21 cellular contexts compared by ENCODE assay signal in the genomic region with DNA sequence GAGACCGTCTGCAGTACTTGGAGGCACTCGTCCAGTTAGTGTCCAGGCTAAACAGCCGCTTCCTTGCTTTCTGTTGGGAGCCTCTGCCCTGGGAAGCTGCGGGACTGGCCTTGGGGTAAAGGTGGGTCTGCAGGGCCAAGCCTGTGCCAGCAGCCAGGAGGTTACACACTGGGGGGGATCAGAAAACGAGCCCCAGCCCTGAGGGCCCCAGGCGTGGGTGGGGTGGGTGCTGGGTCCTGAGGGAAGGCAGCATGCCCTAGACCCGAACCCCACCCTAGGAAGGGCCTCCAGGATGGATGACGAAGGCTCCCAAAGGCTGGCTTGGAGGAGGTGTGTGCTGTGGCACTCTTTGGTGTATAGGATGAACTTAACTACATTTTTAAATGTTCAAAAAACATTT.
A peak's percentile ranks its signal among the peaks of the same experiment; 100 is the strongest.
DNase-seq lines count a peak whose midpoint lies in the region; ATAC-seq and TF ChIP-seq lines count a peak whose summit lies in the region.
"Had no signal": no experiment of that assay in that cellular context is flagged by ENCODE, and none has a peak within 500 bp of the region (broad histone marks: within the 10 kb centered on the region; RNA-seq: fewer than 3 reads in every experiment).

No MANE protein-coding gene starts in this region.

- no peaks in the 10 kb centered on the region for H3K9me3 Mint-ChIP-seq in WTC11
- H3K9me3 Mint-ChIP-seq: activated B cell treated with CpG ODN at 0.5 μM for 24 hours; T-helper 1 cell treated with Interleukin-12 subunit alpha and Interleukin-12 subunit beta and Interleukin-4 antibody, amounts not matched to agents 30 μg/mL and 1 μg/mL, for 36 hours had no signal

- H3K4me1 ChIP-seq in lower lobe of right lung = peaks cover 25% of the 10 kb centered on the region
- peaks cover 0 to 28% (median 16%) of the 10 kb centered on the region in 5 donors for H3K4me1 ChIP-seq in subcutaneous abdominal adipose tissue (ENCODE audit: control insufficient read depth in 5 of 5, insufficient read depth in 5 of 5, low read length in 5 of 5)

- peak; percentile 12 for DNase-seq in activated T-cell treated with anti-CD3 and anti-CD28 coated beads, Interleukin-2, amount 50 U/mL, for 1 hour
- DNase-seq in activated T-cell treated with anti-CD3 and anti-CD28 coated beads, Interleukin-2, amount 50 U/mL, for 48 hours = no peak
- DNase-seq in WTC11 (ENCODE audit: low spot score) (peak; percentile 9), lower lobe of right lung (no peak), G401 (ENCODE audit: low spot score) (no peak)
- DNase-seq: activated B cell treated with CpG ODN at 0.5 μM for 24 hours; activated naive CD4-positive, alpha-beta T cell treated with Interleukin-2 at 50 U/mL for 16 hours; CD8-positive, alpha-beta memory T cell; DND-41; MG63; naive thymus-derived CD4-positive, alpha-beta T cell; NCI-H187 treated with DMSO at 0.1 percent for 48 hours; NCI-H446 treated with DMSO at 0.1 percent for 48 hours; SHP77 treated with DMSO at 0.1 percent for 48 hours had no signal

- CTCF ChIA-PET in WTC11 (lab: Charles Lee) = no interaction called here

- peaks cover 7% of the 10 kb centered on the region for H3K4me1 Mint-ChIP-seq in WTC11
- H3K4me1 Mint-ChIP-seq: activated B cell treated with CpG ODN at 0.5 μM for 24 hours had no signal

- H3K4me3 Mint-ChIP-seq in WTC11 = no peak overlapping the region
- H3K4me3 Mint-ChIP-seq: activated B cell treated with CpG ODN at 0.5 μM for 24 hours; CD8-positive, alpha-beta memory T cell; naive thymus-derived CD4-positive, alpha-beta T cell; T-helper 1 cell treated with Interleukin-12 subunit alpha and Interleukin-12 subunit beta and Interleukin-4 antibody, amounts not matched to agents 30 μg/mL and 1 μg/mL, for 36 hours had no signal

- H3K27me3 Mint-ChIP-seq in WTC11 (ENCODE audit: low read depth) = no peaks in the 10 kb centered on the region
- H3K27me3 Mint-ChIP-seq: activated B cell treated with CpG ODN at 0.5 μM for 24 hours; naive thymus-derived CD4-positive, alpha-beta T cell had no signal

- ATAC-seq in WTC11 (no peak), lower lobe of right lung (peak in 1 of 2 donors; percentile 6), GM21390 (IDR thresholded peaks at IDR 0.05; ENCODE audit: unreplicated experiment) (no peak), HG03521 (IDR thresholded peaks at IDR 0.05; ENCODE audit: unreplicated experiment) (no peak)

- TF ChIP-seq CTCF in WTC11 (IDR thresholded peaks at IDR 0.05) (no peak), lower lobe of right lung (IDR thresholded peaks at IDR 0.05) (no peak)

- no peaks in the 10 kb centered on the region for H3K9me3 ChIP-seq in lower lobe of right lung
- H3K9me3 ChIP-seq in subcutaneous abdominal adipose tissue (ENCODE audit: control insufficient read depth in 5 of 5, low read length in 5 of 5) = no peaks in the 10 kb centered on the region
- H3K9me3 ChIP-seq: A549, MG63, tibial nerve had no signal

- H3K27me3 ChIP-seq in lower lobe of right lung (ENCODE audit: low read depth) (no peaks in the 10 kb centered on the region), subcutaneous abdominal adipose tissue (ENCODE audit: control insufficient read depth in 5 of 5, insufficient read depth in 4 of 5, low read length in 5 of 5) (no peaks in the 10 kb centered on the region)
- H3K27me3 ChIP-seq: MG63, tibial nerve had no signal

- in situ Hi-C loops in G401 (cut with HindIII; ENCODE audit: low sequenced_read_pairs) = no loop called here

- H3K36me3 ChIP-seq in lower lobe of right lung = peaks cover 17% of the 10 kb centered on the region
- peaks cover 0 to 34% (median 17%) of the 10 kb centered on the region in 5 donors for H3K36me3 ChIP-seq in subcutaneous abdominal adipose tissue (ENCODE audit: control insufficient read depth in 5 of 5, insufficient read depth in 5 of 5, low read length in 5 of 5)

- H3K9ac ChIP-seq in subcutaneous abdominal adipose tissue (ENCODE audit: low read length in 5 of 5) = no peak overlapping the region

- H3K4me3 ChIP-seq in lower lobe of right lung (no peak overlapping the region), subcutaneous abdominal adipose tissue (ENCODE audit: low read depth in 1 of 5, low read length in 5 of 5) (no peak overlapping the region)
- H3K4me3 ChIP-seq: A549, coronary artery, MG63, tibial nerve had no signal

- POLR2A ChIA-PET in WTC11 (lab: Charles Lee) = no interaction called here

- intact Hi-C loops in lower lobe of right lung (cut with DNase I) = no loop called here

- 0 out of 2 replicates have a peak overlapping the region, but pooled peaks have one; percentile 2 for H3K27ac Mint-ChIP-seq in WTC11
- H3K27ac Mint-ChIP-seq: activated B cell treated with CpG ODN at 0.5 μM for 24 hours; T-helper 1 cell treated with Interleukin-12 subunit alpha and Interleukin-12 subunit beta and Interleukin-4 antibody, amounts not matched to agents 30 μg/mL and 1 μg/mL, for 36 hours had no signal

- H3K27ac ChIP-seq in lower lobe of right lung (peak overlapping the region; percentile 37), subcutaneous abdominal adipose tissue (ENCODE audit: low read depth, low read length) (peak overlapping the region; percentile 54)
- H3K27ac ChIP-seq: coronary artery, tibial nerve had no signal

- no peaks in the 10 kb centered on the region for H3K36me3 Mint-ChIP-seq in WTC11

TF ChIP-seq in WTC11, 78 proteins besides CTCF, POLR2A, EP300 and RAD21:
- TF ChIP-seq RELA (CRISPR knock-in tag; IDR thresholded peaks at IDR 0.05; ENCODE audit: borderline replicate concordance) = no peak
- TF ChIP-seq PREB (CRISPR knock-in tag; IDR thresholded peaks at IDR 0.05; ENCODE audit: borderline replicate concordance) = no peak
- no peak for TF ChIP-seq ZNF232 (CRISPR knock-in tag; IDR thresholded peaks at IDR 0.05)
TF ChIP-seq in WTC11: peak in this region for 0.

Comparison
In these comparisons a context has a peak if more than half of its experiments do, and no peak if none do; other contexts are left out.
1. DNase-seq: peak in activated T-cell treated with anti-CD3 and anti-CD28 coated beads, Interleukin-2, amount 50 U/mL, for 1 hour (single experiment) and WTC11 (single experiment); none in activated T-cell treated with anti-CD3 and anti-CD28 coated beads, Interleukin-2, amount 50 U/mL, for 48 hours (0 of 2), lower lobe of right lung (single experiment) and G401 (single experiment).